Comparison of ENCODE assay signal across 1 cellular context in the genomic region with DNA sequence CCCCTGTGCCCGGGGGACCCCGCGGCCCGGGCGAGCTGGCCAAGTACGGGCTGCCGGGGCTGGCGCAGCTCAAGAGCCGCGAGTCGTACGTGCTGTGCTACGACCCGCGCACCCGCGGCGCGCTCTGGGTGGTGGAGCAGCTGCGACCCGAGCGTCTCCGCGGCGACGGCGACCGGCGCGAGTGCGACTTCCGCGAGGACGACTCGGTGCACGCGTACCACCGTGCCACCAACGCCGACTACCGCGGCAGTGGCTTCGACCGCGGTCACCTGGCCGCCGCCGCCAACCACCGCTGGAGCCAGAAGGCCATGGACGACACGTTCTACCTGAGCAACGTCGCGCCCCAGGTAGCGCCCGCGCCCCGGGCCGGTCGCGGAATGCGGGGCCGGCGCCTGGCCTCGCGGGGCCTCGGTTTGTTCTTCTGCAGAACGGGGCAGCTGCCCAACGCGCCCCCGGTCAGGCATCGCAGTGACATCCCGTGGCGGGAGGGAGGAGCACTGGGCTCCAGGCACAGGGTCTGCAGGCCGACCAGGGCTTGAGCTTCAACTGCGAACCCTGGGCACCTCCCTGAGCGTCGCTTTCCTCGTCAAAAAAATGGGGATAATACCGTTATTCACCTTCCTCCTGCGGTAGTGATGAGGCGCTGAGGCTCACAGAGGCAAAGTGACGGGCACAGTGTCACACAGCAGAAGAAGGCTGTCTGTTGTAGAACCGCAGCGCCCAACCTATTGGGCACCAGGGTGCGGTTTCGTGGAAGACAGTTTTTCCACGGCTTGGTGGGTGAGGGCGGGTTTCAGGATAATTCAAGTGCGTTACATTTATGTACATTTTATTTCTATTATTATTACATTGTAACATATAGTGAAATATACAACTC.
TF ChIP-seq lines count a peak whose summit lies in the region.

No MANE protein-coding gene starts in this region.

TF ChIP-seq in HEK293, 187 proteins besides CTCF, POLR2A, EP300 and RAD21 (continued from another document):
- TF ChIP-seq, protein P1, sequence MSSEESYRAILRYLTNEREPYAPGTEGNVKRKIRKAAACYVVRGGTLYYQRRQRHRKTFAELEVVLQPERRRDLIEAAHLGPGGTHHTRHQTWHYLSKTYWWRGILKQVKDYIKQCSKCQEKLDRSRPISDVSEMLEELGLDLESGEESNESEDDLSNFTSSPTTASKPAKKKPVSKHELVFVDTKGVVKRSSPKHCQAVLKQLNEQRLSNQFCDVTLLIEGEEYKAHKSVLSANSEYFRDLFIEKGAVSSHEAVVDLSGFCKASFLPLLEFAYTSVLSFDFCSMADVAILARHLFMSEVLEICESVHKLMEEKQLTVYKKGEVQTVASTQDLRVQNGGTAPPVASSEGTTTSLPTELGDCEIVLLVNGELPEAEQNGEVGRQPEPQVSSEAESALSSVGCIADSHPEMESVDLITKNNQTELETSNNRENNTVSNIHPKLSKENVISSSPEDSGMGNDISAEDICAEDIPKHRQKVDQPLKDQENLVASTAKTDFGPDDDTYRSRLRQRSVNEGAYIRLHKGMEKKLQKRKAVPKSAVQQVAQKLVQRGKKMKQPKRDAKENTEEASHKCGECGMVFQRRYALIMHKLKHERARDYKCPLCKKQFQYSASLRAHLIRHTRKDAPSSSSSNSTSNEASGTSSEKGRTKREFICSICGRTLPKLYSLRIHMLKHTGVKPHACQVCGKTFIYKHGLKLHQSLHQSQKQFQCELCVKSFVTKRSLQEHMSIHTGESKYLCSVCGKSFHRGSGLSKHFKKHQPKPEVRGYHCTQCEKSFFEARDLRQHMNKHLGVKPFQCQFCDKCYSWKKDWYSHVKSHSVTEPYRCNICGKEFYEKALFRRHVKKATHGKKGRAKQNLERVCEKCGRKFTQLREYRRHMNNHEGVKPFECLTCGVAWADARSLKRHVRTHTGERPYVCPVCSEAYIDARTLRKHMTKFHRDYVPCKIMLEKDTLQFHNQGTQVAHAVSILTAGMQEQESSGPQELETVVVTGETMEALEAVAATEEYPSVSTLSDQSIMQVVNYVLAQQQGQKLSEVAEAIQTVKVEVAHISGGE (tag by site-specific recombination; conservative IDR thresholded peaks at IDR 0.05; ENCODE audit: low read depth), result no peak
- TF ChIP-seq ZNF544 (tag by site-specific recombination; IDR thresholded peaks at IDR 0.05), result no peak
- TF ChIP-seq ZNF335 (tag by site-specific recombination; conservative IDR thresholded peaks at IDR 0.05), result no peak
- no peak for TF ChIP-seq ZNF350 (tag by site-specific recombination; IDR thresholded peaks at IDR 0.05)
- TF ChIP-seq HOXA7 (CRISPR knock-in tag; IDR thresholded peaks at IDR 0.05; ENCODE audit: borderline replicate concordance), result no peak
- TF ChIP-seq ZIC2 (tag by site-specific recombination; IDR thresholded peaks at IDR 0.05), result 0 out of 2 replicates have a peak, but pooled peaks have one; percentile 11
- TF ChIP-seq ZNF664 (tag by site-specific recombination; IDR thresholded peaks at IDR 0.05), result no peak
- TF ChIP-seq FEZF1 (tag by site-specific recombination; IDR thresholded peaks at IDR 0.05), result no peak
- TF ChIP-seq GLIS2 (tag by site-specific recombination; IDR thresholded peaks at IDR 0.05), result peak; percentile 16; the same call in 1 of the 2 replicates
- TF ChIP-seq ZNF830 (tag by site-specific recombination; IDR thresholded peaks at IDR 0.05; ENCODE audit: low read depth), result no peak
- TF ChIP-seq ZBTB8A (tag by site-specific recombination; IDR thresholded peaks at IDR 0.05), result 0 out of 2 replicates have a peak, but pooled peaks have one; percentile 20
- TF ChIP-seq ZNF600 (tag by site-specific recombination; IDR thresholded peaks at IDR 0.05), result 0 out of 2 replicates have a peak, but pooled peaks have one; percentile 33
- 0 out of 2 replicates have a peak, but pooled peaks have one; percentile 12 for TF ChIP-seq ZNF2 (tag by site-specific recombination; IDR thresholded peaks at IDR 0.05)
- TF ChIP-seq ZNF670 (tag by site-specific recombination; IDR thresholded peaks at IDR 0.05; ENCODE audit: low read depth), result no peak
- TF ChIP-seq, protein P2, sequence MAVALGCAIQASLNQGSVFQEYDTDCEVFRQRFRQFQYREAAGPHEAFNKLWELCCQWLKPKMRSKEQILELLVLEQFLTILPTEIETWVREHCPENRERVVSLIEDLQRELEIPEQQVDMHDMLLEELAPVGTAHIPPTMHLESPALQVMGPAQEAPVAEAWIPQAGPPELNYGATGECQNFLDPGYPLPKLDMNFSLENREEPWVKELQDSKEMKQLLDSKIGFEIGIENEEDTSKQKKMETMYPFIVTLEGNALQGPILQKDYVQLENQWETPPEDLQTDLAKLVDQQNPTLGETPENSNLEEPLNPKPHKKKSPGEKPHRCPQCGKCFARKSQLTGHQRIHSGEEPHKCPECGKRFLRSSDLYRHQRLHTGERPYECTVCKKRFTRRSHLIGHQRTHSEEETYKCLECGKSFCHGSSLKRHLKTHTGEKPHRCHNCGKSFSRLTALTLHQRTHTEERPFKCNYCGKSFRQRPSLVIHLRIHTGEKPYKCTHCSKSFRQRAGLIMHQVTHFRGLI (tag by site-specific recombination; IDR thresholded peaks at IDR 0.05), result 0 out of 2 replicates have a peak, but pooled peaks have one; percentile 11
- TF ChIP-seq ZNF391 (tag by site-specific recombination; IDR thresholded peaks at IDR 0.05; ENCODE audit: borderline replicate concordance, low read depth), result 0 out of 2 replicates have a peak, but pooled peaks have one; percentile 48
- TF ChIP-seq ZBTB20 (tag by site-specific recombination; IDR thresholded peaks at IDR 0.05), result peak; percentile 61
- 0 out of 2 replicates have a peak, but pooled peaks have one; percentile 30 for TF ChIP-seq ZNF561 (tag by site-specific recombination; IDR thresholded peaks at IDR 0.05; ENCODE audit: borderline replicate concordance)
- TF ChIP-seq ZNF48 (tag by site-specific recombination; IDR thresholded peaks at IDR 0.05), result no peak
- TF ChIP-seq ZNF677 (tag by site-specific recombination; IDR thresholded peaks at IDR 0.05), result no peak
